Comparison of ENCODE assay signal across 17 cellular contexts in the genomic region with DNA sequence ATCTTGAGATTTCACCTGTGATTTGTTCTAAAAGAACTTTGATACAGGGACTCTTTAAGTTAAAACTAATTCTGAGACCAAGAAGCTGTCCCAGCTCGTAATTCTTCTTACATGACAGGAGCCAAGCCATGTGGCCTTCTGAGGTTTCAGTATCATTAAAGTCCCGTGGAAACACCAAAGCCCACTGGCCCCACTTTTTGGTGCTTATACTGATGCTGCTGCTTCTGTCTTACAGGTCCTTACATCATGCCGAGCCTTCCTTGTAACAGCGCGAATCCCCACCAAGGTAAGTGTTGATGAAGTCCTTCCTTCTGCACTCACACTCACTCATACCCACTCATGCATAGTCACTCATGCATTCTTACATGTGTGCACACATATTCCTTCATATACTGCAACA.
A peak's percentile ranks its signal among the peaks of the same experiment; 100 is the strongest.
DNase-seq lines count a peak whose midpoint lies in the region; FAIRE-seq and TF ChIP-seq lines count a peak whose summit lies in the region.
"Had no signal": no experiment of that assay in that cellular context is flagged by ENCODE, and none has a peak within 500 bp of the region (broad histone marks: within the 10 kb centered on the region; RNA-seq: fewer than 3 reads in every experiment).

No MANE protein-coding gene starts in this region.

- H3K27ac ChIP-seq in OCI-LY7 (ENCODE audit: low read depth, low read length, poor library complexity, severe bottlenecking) (no peak overlapping the region), WERI-Rb-1 (no peak overlapping the region)
- H3K27ac ChIP-seq: BLaER1 treated with 17β-estradiol and CSF1 and Interleukin-3, amounts not matched to agents 10 nM and 100 nM had no signal

- H3K36me3 Mint-ChIP-seq in Calu3 (ENCODE audit: insufficient read depth, unreplicated experiment), result no peaks in the 10 kb centered on the region

- no peak for DNase-seq in Calu3
- no peak for DNase-seq in H54 (ENCODE audit: insufficient read length, low spot score)
- DNase-seq in OCI-LY7 (ENCODE audit: low spot score), result peak; percentile 33
- DNase-seq in iPS DF 19.7 (ENCODE audit: low read depth, low spot score), result peak; percentile 25
- no peak for DNase-seq in iPS-NIHi11 (ENCODE audit: low spot score)
- no peak for DNase-seq in putamen (ENCODE audit: low spot score)
- no peak for DNase-seq in WERI-Rb-1
- DNase-seq: CD8-positive, alpha-beta T cell; DMS 273 treated with DMSO at 0.1 percent for 48 hours; DMS53; DND-41; EL had no signal

- no peaks in the 10 kb centered on the region for H3K27me3 ChIP-seq in WERI-Rb-1 (ENCODE audit: insufficient read depth, low read depth, severe bottlenecking)
- H3K27me3 ChIP-seq: BLaER1 treated with 17β-estradiol and CSF1 and Interleukin-3, amounts not matched to agents 10 nM and 100 nM had no signal

- H2AFZ ChIP-seq in OCI-LY7 (ENCODE audit: low read length), result no peak overlapping the region

- POLR2A ChIA-PET in OCI-LY7 (lab: Charles Lee), result interaction anchor here (1.0 to 1.3 kb wide), 3 partner anchors 8 to 100 kb away, joined by 3 to 5 read pairs (median 3); no protein-coding TSS in a partner anchor

- H3K4me3 ChIP-seq in OCI-LY7 (ENCODE audit: low read depth, low read length, poor library complexity, severe bottlenecking), result no peak overlapping the region
- no peak overlapping the region for H3K4me3 ChIP-seq in WERI-Rb-1 (ENCODE audit: low read depth, low read length)
- H3K4me3 ChIP-seq: BLaER1 treated with 17β-estradiol and CSF1 and Interleukin-3, amounts not matched to agents 10 nM and 100 nM; GM12878; HAP-1 had no signal

- peaks cover 40% of the 10 kb centered on the region for H3K4me1 ChIP-seq in OCI-LY7 (ENCODE audit: insufficient read depth, low read length, poor library complexity, severe bottlenecking)
- H3K4me1 ChIP-seq: BLaER1 treated with 17β-estradiol and CSF1 and Interleukin-3, amounts not matched to agents 10 nM and 100 nM had no signal

- no peak for TF ChIP-seq POLR2A in H54 (IDR thresholded peaks at IDR 0.05; ENCODE audit: low read depth, low read length)

- peak; percentile 20 for FAIRE-seq in H54 (lab: Jason Lieb, UNC)
- FAIRE-seq: GM12878, H1 had no signal

- no peaks in the 10 kb centered on the region for H3K27me3 Mint-ChIP-seq in Calu3 (ENCODE audit: unreplicated experiment)
- H3K27me3 Mint-ChIP-seq: B cell had no signal

- no peaks in the 10 kb centered on the region for H3K9me2 ChIP-seq in OCI-LY7 (ENCODE audit: insufficient read depth, low read length)

- no peaks in the 10 kb centered on the region for H3K9me3 Mint-ChIP-seq in Calu3 (ENCODE audit: low read depth, unreplicated experiment)

- peak overlapping the region; percentile 2 for H3K27ac Mint-ChIP-seq in Calu3 (ENCODE audit: unreplicated experiment)
- H3K27ac Mint-ChIP-seq: B cell; CD8-positive, alpha-beta T cell had no signal

- H3K9me3 ChIP-seq in OCI-LY7 (ENCODE audit: low read length) (peaks cover 23% of the 10 kb centered on the region; the same call in 1 of the 2 replicates), WERI-Rb-1 (ENCODE audit: severe bottlenecking) (peaks cover 5% of the 10 kb centered on the region)
- H3K9me3 ChIP-seq: HAP-1 had no signal

- H3K4me2 ChIP-seq in OCI-LY7 (ENCODE audit: low read length), result no peak overlapping the region
- H3K4me2 ChIP-seq: BLaER1 treated with 17β-estradiol and CSF1 and Interleukin-3, amounts not matched to agents 10 nM and 100 nM had no signal

- H3K79me2 ChIP-seq in OCI-LY7 (ENCODE audit: insufficient read depth, low read depth, low read length), result peaks cover 28% of the 10 kb centered on the region; the same call in 1 of the 2 replicates

- peaks cover 57% of the 10 kb centered on the region for H3K4me1 Mint-ChIP-seq in Calu3 (ENCODE audit: low read depth, unreplicated experiment)

- TF ChIP-seq CTCF in Calu3 (IDR thresholded peaks at IDR 0.05; ENCODE audit: unreplicated experiment) (no peak), OCI-LY7 (conservative IDR thresholded peaks at IDR 0.05; ENCODE audit: low read length) (no peak), WERI-Rb-1 (IDR thresholded peaks at IDR 0.05; ENCODE audit: low read depth, low read length) (no peak)

- H3K36me3 ChIP-seq in OCI-LY7 (ENCODE audit: insufficient read depth, low read length), result peaks cover 27% of the 10 kb centered on the region
- H3K36me3 ChIP-seq in WERI-Rb-1, result no peaks in the 10 kb centered on the region
- H3K36me3 ChIP-seq: HAP-1 had no signal

- intact Hi-C loops in Calu3 (cut with micrococcal nuclease; ENCODE audit: unreplicated experiment) (loop anchor here (5.0 kb wide), 3 partner anchors 48 to 63 kb away; no protein-coding TSS in a partner anchor), OCI-LY7 (cut with micrococcal nuclease; ENCODE audit: unreplicated experiment) (no loop called here)

- BruUV-seq in Calu3 (replicated peaks; lab: Mats Ljungman, UMichigan) (no TSS peak), OCI-LY7 (replicated peaks; lab: Mats Ljungman, UMichigan) (no TSS peak)

- H3K4me3 Mint-ChIP-seq in Calu3 (ENCODE audit: low read depth, unreplicated experiment), result no peak overlapping the region
- H3K4me3 Mint-ChIP-seq: B cell; CD8-positive, alpha-beta T cell had no signal

- no peaks in the 10 kb centered on the region for H4K20me1 ChIP-seq in OCI-LY7 (ENCODE audit: insufficient read depth, low read length)

- CTCF ChIA-PET in Calu3 (lab: Charles Lee) (interaction anchor here (0.6 to 2.0 kb wide), 2 partner anchors 82 to 154 kb away, joined by 3 to 7 read pairs; no protein-coding TSS in a partner anchor), OCI-LY7 (lab: Charles Lee; ENCODE audit: unreplicated experiment) (no interaction called here)

Comparison
In these comparisons a context has a peak if more than half of its experiments do, and no peak if none do; other contexts are left out.
1. DNase-seq: peak in OCI-LY7 (single experiment) and iPS DF 19.7 (single experiment); none in Calu3 (single experiment), H54 (single experiment), iPS-NIHi11 (single experiment), putamen (single experiment) and WERI-Rb-1 (single experiment).